In genomic region chr11:66059966-66060680, GRCh38 we compare ENCODE assay signal across 1 cellular context.
TF ChIP-seq lines count a peak whose summit lies in the region.

No MANE protein-coding gene starts in this region.

TF ChIP-seq in SK-N-SH treated with all-trans-retinoic acid at 6 μM for 48 hours, 23 proteins besides CTCF, POLR2A, EP300 and RAD21 (continued from another document):
- TF ChIP-seq, protein P1, sequence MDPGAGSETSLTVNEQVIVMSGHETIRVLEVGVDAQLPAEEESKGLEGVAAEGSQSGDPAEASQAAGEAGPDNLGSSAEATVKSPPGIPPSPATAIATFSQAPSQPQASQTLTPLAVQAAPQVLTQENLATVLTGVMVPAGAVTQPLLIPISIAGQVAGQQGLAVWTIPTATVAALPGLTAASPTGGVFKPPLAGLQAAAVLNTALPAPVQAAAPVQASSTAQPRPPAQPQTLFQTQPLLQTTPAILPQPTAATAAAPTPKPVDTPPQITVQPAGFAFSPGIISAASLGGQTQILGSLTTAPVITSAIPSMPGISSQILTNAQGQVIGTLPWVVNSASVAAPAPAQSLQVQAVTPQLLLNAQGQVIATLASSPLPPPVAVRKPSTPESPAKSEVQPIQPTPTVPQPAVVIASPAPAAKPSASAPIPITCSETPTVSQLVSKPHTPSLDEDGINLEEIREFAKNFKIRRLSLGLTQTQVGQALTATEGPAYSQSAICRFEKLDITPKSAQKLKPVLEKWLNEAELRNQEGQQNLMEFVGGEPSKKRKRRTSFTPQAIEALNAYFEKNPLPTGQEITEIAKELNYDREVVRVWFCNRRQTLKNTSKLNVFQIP (CRISPR knock-in tag; IDR thresholded peaks at IDR 0.05; ENCODE audit: borderline replicate concordance, low read depth), result no peak
- TF ChIP-seq GLIS3 (CRISPR knock-in tag; IDR thresholded peaks at IDR 0.05) (no peak), TCF4 (CRISPR knock-in tag; IDR thresholded peaks at IDR 0.05; ENCODE audit: borderline replicate concordance) (no peak), ZNF8 (CRISPR knock-in tag; IDR thresholded peaks at IDR 0.05) (no peak), TSHZ2 (CRISPR knock-in tag; IDR thresholded peaks at IDR 0.05) (no peak)
